ENCODE assay signal across 1 cellular context in the genomic region with DNA sequence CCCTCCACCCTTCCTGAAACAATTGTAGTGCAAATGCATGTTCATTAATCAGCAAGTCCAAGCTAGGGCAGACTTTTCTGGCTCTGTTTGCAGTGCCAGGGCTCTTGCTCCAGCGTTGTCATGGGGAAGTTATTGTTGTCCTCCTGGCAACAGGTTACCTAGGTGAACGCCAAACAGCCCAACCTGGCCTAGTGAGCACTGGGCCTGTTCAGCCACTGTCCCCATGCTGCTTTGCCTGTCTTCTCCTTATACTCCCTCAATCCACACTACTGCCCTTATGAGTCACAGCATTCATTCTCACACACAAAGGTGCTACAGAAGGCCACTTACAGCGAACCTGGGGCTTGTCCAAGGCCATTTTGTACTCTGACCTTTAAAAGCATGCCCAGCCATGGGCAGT.
TF ChIP-seq lines count a peak whose summit lies in the region.

No MANE protein-coding gene starts in this region.

TF ChIP-seq in IMR-90, 13 proteins besides CTCF, POLR2A, EP300 and RAD21 (continued from another document):
- TF ChIP-seq, protein P1, sequence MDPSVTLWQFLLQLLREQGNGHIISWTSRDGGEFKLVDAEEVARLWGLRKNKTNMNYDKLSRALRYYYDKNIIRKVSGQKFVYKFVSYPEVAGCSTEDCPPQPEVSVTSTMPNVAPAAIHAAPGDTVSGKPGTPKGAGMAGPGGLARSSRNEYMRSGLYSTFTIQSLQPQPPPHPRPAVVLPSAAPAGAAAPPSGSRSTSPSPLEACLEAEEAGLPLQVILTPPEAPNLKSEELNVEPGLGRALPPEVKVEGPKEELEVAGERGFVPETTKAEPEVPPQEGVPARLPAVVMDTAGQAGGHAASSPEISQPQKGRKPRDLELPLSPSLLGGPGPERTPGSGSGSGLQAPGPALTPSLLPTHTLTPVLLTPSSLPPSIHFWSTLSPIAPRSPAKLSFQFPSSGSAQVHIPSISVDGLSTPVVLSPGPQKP (IDR thresholded peaks at IDR 0.05; ENCODE audit: borderline replicate concordance, low read depth, low read length): no peak
- TF ChIP-seq, protein P2, sequence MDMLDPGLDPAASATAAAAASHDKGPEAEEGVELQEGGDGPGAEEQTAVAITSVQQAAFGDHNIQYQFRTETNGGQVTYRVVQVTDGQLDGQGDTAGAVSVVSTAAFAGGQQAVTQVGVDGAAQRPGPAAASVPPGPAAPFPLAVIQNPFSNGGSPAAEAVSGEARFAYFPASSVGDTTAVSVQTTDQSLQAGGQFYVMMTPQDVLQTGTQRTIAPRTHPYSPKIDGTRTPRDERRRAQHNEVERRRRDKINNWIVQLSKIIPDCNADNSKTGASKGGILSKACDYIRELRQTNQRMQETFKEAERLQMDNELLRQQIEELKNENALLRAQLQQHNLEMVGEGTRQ (IDR thresholded peaks at IDR 0.05; ENCODE audit: low read depth, low read length): no peak
